In the genomic region with DNA sequence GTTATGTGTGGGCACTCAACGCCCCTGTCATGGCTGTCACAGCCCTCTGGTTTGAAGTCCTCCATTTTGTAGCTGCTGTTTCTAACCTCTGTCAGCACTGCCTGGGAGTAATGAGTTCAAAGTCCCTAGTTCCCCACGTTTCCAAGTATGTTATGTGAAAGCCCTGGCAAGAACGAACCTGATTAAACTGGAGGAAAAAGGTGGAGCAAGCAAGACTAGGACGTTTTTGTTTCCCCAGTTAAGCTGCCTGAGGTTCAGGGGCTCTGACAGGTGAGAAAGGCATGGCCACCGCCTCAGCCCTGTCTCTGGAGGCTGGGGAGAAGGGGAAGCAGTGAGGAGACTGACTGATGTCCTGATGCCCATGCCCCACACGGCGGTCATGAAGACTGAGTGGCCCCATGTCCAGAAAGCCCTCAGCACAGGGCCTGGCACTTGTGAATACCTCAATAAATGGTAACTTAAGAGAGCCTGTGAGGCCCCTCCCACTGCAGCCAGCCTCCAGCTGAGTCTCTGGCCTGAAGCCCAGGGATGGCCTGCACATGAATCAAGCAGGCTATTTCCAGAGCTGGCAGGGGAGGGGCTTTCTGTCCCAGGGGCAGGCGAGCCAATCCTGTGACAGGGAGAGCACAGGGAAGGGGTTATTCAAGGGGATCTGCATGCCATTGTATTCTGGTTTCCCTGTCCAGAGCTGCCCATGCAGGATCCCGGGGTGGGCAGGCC, we compare ENCODE assay signal across 8 cellular contexts.
DNase-seq lines count a peak whose midpoint lies in the region; ATAC-seq and TF ChIP-seq lines count a peak whose summit lies in the region.

No MANE protein-coding gene starts in this region.

- DNase-seq in HCT116 (ENCODE audit: low read depth, low spot score), result peak; percentile 69
- DNase-seq in Peyer's patch, result peak; percentile 44 to 89 (median 81)
- peak; percentile 57 to 69 for DNase-seq in erythroblast (lab: John Stamatoyannopoulos, UW)
- peak; percentile 80 for DNase-seq in middle frontal gyrus (ENCODE audit: extremely low spot score, low spot score)
- DNase-seq in aorta, result peak; percentile 92 to 94
- no peak for DNase-seq in MV-4-11 (lab: John Stamatoyannopoulos, UW)
- DNase-seq in activated gamma-delta T cell treated with Interleukin-2 at 50 U/mL for 16 hours, result no peak

- CTCF ChIA-PET in HCT116 (lab: Charles Lee), result interaction anchor here (0.7 to 8.0 kb wide), 14 partner anchors 11 to 485 kb away, joined by 3 to 186 read pairs (median 6); a partner anchor contains a TSS

- H3K27ac ChIP-seq in HCT116 (ENCODE audit: low read depth, low read length) (peak overlapping the region; percentile 39), Peyer's patch (peak overlapping the region; percentile 31 to 90 (median 80)), aorta (ENCODE audit: low read depth in 1 of 2, low read length in 2 of 2) (peak overlapping the region in 1 of 2 donors; percentile 13)

- H3K79me2 ChIP-seq in HCT116 (ENCODE audit: insufficient read depth, low read length), result peaks cover 12% of the 10 kb centered on the region; the same call in 1 of the 2 replicates

- peaks cover 25 to 33% of the 10 kb centered on the region in 2 experiments for H3K4me1 ChIP-seq in HCT116 (ENCODE audit: control insufficient read depth in 1 of 2, insufficient read depth in 2 of 2, low read length in 2 of 2)
- H3K4me1 ChIP-seq in Peyer's patch, result peaks cover 0 to 54% (median 12%) of the 10 kb centered on the region in 4 donors
- no peaks in the 10 kb centered on the region for H3K4me1 ChIP-seq in aorta (ENCODE audit: control insufficient read depth in 1 of 2, insufficient read depth in 2 of 2, low read length in 2 of 2)

- H2AFZ ChIP-seq in HCT116 (ENCODE audit: low read depth, low read length, poor library complexity, severe bottlenecking), result no peak overlapping the region

- no TSS peak for BruUV-seq in HCT116 (replicated peaks; lab: Mats Ljungman, UMichigan)

- no peaks in the 10 kb centered on the region for H3K9me2 ChIP-seq in HCT116 (ENCODE audit: insufficient read depth)

- H3K4me3 ChIP-seq in HCT116 (replicated peaks in 1 of 2; ENCODE audit: low read depth in 1 of 2, low read length in 2 of 2), result peak overlapping the region in 1 of 2 experiments; percentile 22; a peak in 1 of 4 replicates
- peak overlapping the region in 2 of 4 donors; percentile 6 to 18 for H3K4me3 ChIP-seq in Peyer's patch
- H3K4me3 ChIP-seq in aorta (ENCODE audit: low read length in 2 of 2), result no peak overlapping the region

- TF ChIP-seq CTCF in HCT116 (IDR thresholded peaks at IDR 0.05 in 2 of 3, conservative IDR thresholded peaks at IDR 0.05 in 1 of 3; ENCODE audit: borderline replicate concordance in 1 of 3, insufficient read depth in 1 of 3, low read depth in 2 of 3, low read length in 2 of 3), result no peak
- no peak for TF ChIP-seq CTCF in Peyer's patch (IDR thresholded peaks at IDR 0.05)

- RAD21 ChIA-PET in HCT116 (lab: Charles Lee; ENCODE audit: low non-redundant PET in 1 of 2, low total read pairs in 2 of 2, uncharacterized antibody in 2 of 2, unreplicated experiment in 2 of 2), result interaction anchor here (1.0 to 1.5 kb wide), 4 partner anchors 72 to 118 kb away, joined by 3 to 6 read pairs (median 3); a partner anchor contains a TSS

- TF ChIP-seq POLR2A in HCT116 (IDR thresholded peaks at IDR 0.05; ENCODE audit: borderline replicate concordance, extremely low read depth, insufficient read depth, insufficient read length), result no peak
- no peak for TF ChIP-seq POLR2A in Peyer's patch (IDR thresholded peaks at IDR 0.05)
- TF ChIP-seq POLR2A in erythroblast (IDR thresholded peaks at IDR 0.05; ENCODE audit: low read length), result no peak

- ATAC-seq in HCT116 (peak; percentile 73), aorta (ENCODE audit: low FRiP score) (peak; percentile 72), GM19023 (IDR thresholded peaks at IDR 0.05; ENCODE audit: unreplicated experiment) (no peak)

- WGBS in aorta, 2 donors, result 29 to 30% methylated on average over 9 of the region's 9 CpGs

- TF ChIP-seq RAD21 in HCT116 (IDR thresholded peaks at IDR 0.05; ENCODE audit: low read depth), result no peak

- H4K20me1 ChIP-seq in HCT116 (ENCODE audit: insufficient read depth), result no peaks in the 10 kb centered on the region

- intact Hi-C loops in HCT116 (cut with micrococcal nuclease) (loop anchor here (5.0 kb wide), 1 partner anchor 476 kb away; no protein-coding TSS in a partner anchor), aorta (cut with DNase I) (loop anchor here (1.0 to 2.0 kb wide), 2 partner anchors 110 to 116 kb away; no protein-coding TSS in a partner anchor)

- peak overlapping the region; percentile 45 for H3K9ac ChIP-seq in HCT116 (ENCODE audit: low read length)

- peak overlapping the region; percentile 72 for H3K4me2 ChIP-seq in HCT116 (ENCODE audit: low read length)

- no peaks in the 10 kb centered on the region for H3K27me3 ChIP-seq in HCT116 (ENCODE audit: insufficient read depth, low read length)
- H3K27me3 ChIP-seq in Peyer's patch, result no peaks in the 10 kb centered on the region
- H3K27me3 ChIP-seq in aorta (ENCODE audit: control insufficient read depth in 1 of 2, insufficient read depth in 2 of 2, low read length in 1 of 2), result no peaks in the 10 kb centered on the region

- no peaks in the 10 kb centered on the region for H3K9me3 ChIP-seq in HCT116 (ENCODE audit: control insufficient read depth in 1 of 2, insufficient read depth in 1 of 2, low read depth in 1 of 2, low read length in 2 of 2)
- H3K9me3 ChIP-seq in Peyer's patch, result no peaks in the 10 kb centered on the region
- no peaks in the 10 kb centered on the region for H3K9me3 ChIP-seq in aorta (ENCODE audit: control insufficient read depth, low read length)

- POLR2A ChIA-PET in HCT116 (lab: Charles Lee), result interaction anchor here (1.4 to 7.0 kb wide), 2 partner anchors 11 to 105 kb away, joined by 3 to 57 read pairs; a partner anchor contains a TSS

- peaks cover 2 to 7% of the 10 kb centered on the region in 2 experiments; a peak in 1 of 4 replicates for H3K36me3 ChIP-seq in HCT116 (ENCODE audit: control insufficient read depth in 1 of 2, insufficient read depth in 2 of 2, low read length in 2 of 2)
- H3K36me3 ChIP-seq in Peyer's patch, result peaks cover 0 to 6% (median 0%) of the 10 kb centered on the region in 3 donors
- no peaks in the 10 kb centered on the region for H3K36me3 ChIP-seq in aorta (ENCODE audit: control insufficient read depth in 1 of 2, insufficient read depth in 2 of 2, low read length in 1 of 2)

TF ChIP-seq in HCT116, 20 proteins besides CTCF, POLR2A, EP300 and RAD21:
- TF ChIP-seq POLR2AphosphoS5 (IDR thresholded peaks at IDR 0.05; ENCODE audit: low read depth, low read length), result peak; percentile 68
- TF ChIP-seq, protein P1, sequence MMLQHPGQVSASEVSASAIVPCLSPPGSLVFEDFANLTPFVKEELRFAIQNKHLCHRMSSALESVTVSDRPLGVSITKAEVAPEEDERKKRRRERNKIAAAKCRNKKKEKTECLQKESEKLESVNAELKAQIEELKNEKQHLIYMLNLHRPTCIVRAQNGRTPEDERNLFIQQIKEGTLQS (IDR thresholded peaks at IDR 0.05), result no peak
- TF ChIP-seq SIN3A (IDR thresholded peaks at IDR 0.05; ENCODE audit: low read depth), result no peak
- no peak for TF ChIP-seq YY1 (IDR thresholded peaks at IDR 0.05; ENCODE audit: extremely low read depth, insufficient replicate concordance, low read depth, low read length)
- TF ChIP-seq FOSL1 (IDR thresholded peaks at IDR 0.05; ENCODE audit: low read depth), result no peak
TF ChIP-seq in HCT116: peak in this region for 1.

Comparison
In these comparisons a context has a peak if more than half of its experiments do, and no peak if none do; other contexts are left out.
1. DNase-seq: peak in HCT116 (single experiment), Peyer's patch (3 of 3), erythroblast (2 of 2), middle frontal gyrus (single experiment) and aorta (2 of 2); none in MV-4-11 (single experiment) and activated gamma-delta T cell treated with Interleukin-2 at 50 U/mL for 16 hours (single experiment).